In genomic region chr3:67192466-67192865, GRCh38 we compare ENCODE assay signal across 25 cellular contexts.
"Had no signal": no experiment of that assay in that cellular context is flagged by ENCODE, and none has a peak within 500 bp of the region (broad histone marks: within the 10 kb centered on the region; RNA-seq: fewer than 3 reads in every experiment).

No MANE protein-coding gene starts in this region.

- H3K4me3 Mint-ChIP-seq: immature natural killer cell; naive B cell; natural killer cell treated with Interleukin-12 subunit alpha and Interleukin-12 subunit beta and Interleukin-15 and Interleukin-18, amount 100 ng/mL, for 72 hours; stimulated activated naive B cell treated with anti-CD40 and anti-IgM and Interleukin-4, amounts not matched to agents 10 μg/mL and 1 μg/mL and 100 μg/mL, for 72 hours had no signal

- H3K36me3 Mint-ChIP-seq: immature natural killer cell; natural killer cell treated with Interleukin-12 subunit alpha and Interleukin-12 subunit beta and Interleukin-15 and Interleukin-18, amount 100 ng/mL, for 72 hours; stimulated activated naive B cell treated with anti-CD40 and anti-IgM and Interleukin-4, amounts not matched to agents 10 μg/mL and 1 μg/mL and 100 μg/mL, for 72 hours had no signal

- DNase-seq: hypothalamus; immature natural killer cell; kidney; left colon; left lung; lower lobe of right lung; mammary epithelial cell; mesenchymal stem cell; naive B cell; pancreas; posterior cingulate gyrus; retina; right cardiac atrium; stimulated activated CD4-positive, alpha-beta T cell treated with anti-CD3 and anti-CD28 coated beads, Interleukin-12 subunit alpha, Interleukin-12 subunit beta, amount 100 ng/mL, for 4 hours; stimulated activated CD4-positive, alpha-beta T cell treated with anti-CD3 and anti-CD28 coated beads, Interleukin-15, amount 100 ng/mL, for 24 hours; stimulated activated CD4-positive, alpha-beta T cell treated with anti-CD3 and anti-CD28 coated beads, Interleukin-2, amount 100 ng/mL, for 24 hours; stimulated activated CD4-positive, alpha-beta T cell treated with anti-CD3 and anti-CD28 coated beads, Interleukin-4, amount 100 ng/mL, for 1 hour; stimulated activated naive B cell treated with anti-CD40 and anti-IgM and Interleukin-4, amounts not matched to agents 10 μg/mL and 1 μg/mL and 100 μg/mL, for 72 hours; stimulated activated naive CD8-positive, alpha-beta T cell treated with anti-CD3 and anti-CD28 coated beads, Interleukin-15, Interleukin-2, amounts not matched to agents 100 U/mL and 50 U/mL, for 24 hours; stomach; testis; thyroid gland; transverse colon had no signal

- H3K4me1 Mint-ChIP-seq: immature natural killer cell; naive B cell; stimulated activated naive B cell treated with anti-CD40 and anti-IgM and Interleukin-4, amounts not matched to agents 10 μg/mL and 1 μg/mL and 100 μg/mL, for 72 hours had no signal

- ATAC-seq: left colon; left lung; lower lobe of right lung; natural killer cell treated with Interleukin-12 subunit alpha and Interleukin-12 subunit beta and Interleukin-15 and Interleukin-18, amount 100 ng/mL, for 72 hours; pancreas; right cardiac atrium; sciatic nerve; stimulated activated naive B cell treated with anti-CD40 and anti-IgM and Interleukin-4, amounts not matched to agents 10 μg/mL and 1 μg/mL and 100 μg/mL, for 72 hours; stimulated activated naive CD8-positive, alpha-beta T cell treated with anti-CD3 and anti-CD28 coated beads, Interleukin-15, Interleukin-2, amounts not matched to agents 100 U/mL and 50 U/mL, for 24 hours had no signal

- H3K27ac Mint-ChIP-seq: immature natural killer cell; natural killer cell treated with Interleukin-12 subunit alpha and Interleukin-12 subunit beta and Interleukin-15 and Interleukin-18, amount 100 ng/mL, for 72 hours; stimulated activated naive B cell treated with anti-CD40 and anti-IgM and Interleukin-4, amounts not matched to agents 10 μg/mL and 1 μg/mL and 100 μg/mL, for 72 hours had no signal
